In genomic region chr2:8137801-8138200, GRCh38 we compare ENCODE assay signal across 21 cellular contexts.
"Had no signal": no experiment of that assay in that cellular context is flagged by ENCODE, and none has a peak within 500 bp of the region (broad histone marks: within the 10 kb centered on the region; RNA-seq: fewer than 3 reads in every experiment).

No MANE protein-coding gene starts in this region.

- H3K36me3 ChIP-seq: ascending aorta, brain microvascular endothelial cell, esophagus muscularis mucosa, gastrocnemius medialis, left lung had no signal

- H3K9me3 Mint-ChIP-seq: activated CD4-positive, alpha-beta memory T cell treated with anti-CD3 and anti-CD28 coated beads for 36 hours; central memory CD8-positive, alpha-beta T cell; effector memory CD8-positive, alpha-beta T cell; mesothelial cell of epicardium had no signal

- H3K27me3 ChIP-seq: ascending aorta, brain microvascular endothelial cell, dorsolateral prefrontal cortex, esophagus muscularis mucosa, gastrocnemius medialis, left lung had no signal

- H3K4me1 ChIP-seq: gastrocnemius medialis had no signal

- DNase-seq: activated CD4-positive, alpha-beta memory T cell treated with anti-CD3 and anti-CD28 coated beads for 36 hours; activated CD4-positive, alpha-beta T cell treated with anti-CD3 and anti-CD28 coated beads for 48 hours; brain microvascular endothelial cell; dorsolateral prefrontal cortex; effector memory CD8-positive, alpha-beta T cell; gastrocnemius medialis; hippocampal formation; kidney glomerular epithelial cell; left lung; mammary epithelial cell; natural killer cell; stimulated activated CD4-positive, alpha-beta T cell treated with anti-CD3 and anti-CD28 coated beads, Interleukin-12 subunit alpha, Interleukin-12 subunit beta, amount 100 ng/mL, for 4 hours; stimulated activated CD4-positive, alpha-beta T cell treated with anti-CD3 and anti-CD28 coated beads, Interleukin-4, amount 100 ng/mL, for 4 hours; T-helper 9 cell; trophoblast cell had no signal

- H3K4me3 Mint-ChIP-seq: activated CD4-positive, alpha-beta memory T cell treated with anti-CD3 and anti-CD28 coated beads for 36 hours; central memory CD8-positive, alpha-beta T cell; effector memory CD8-positive, alpha-beta T cell; mesothelial cell of epicardium; natural killer cell had no signal

- H3K27me3 Mint-ChIP-seq: activated CD4-positive, alpha-beta memory T cell treated with anti-CD3 and anti-CD28 coated beads for 36 hours; central memory CD8-positive, alpha-beta T cell; effector memory CD8-positive, alpha-beta T cell had no signal

- ATAC-seq: activated naive CD4-positive, alpha-beta T cell treated with anti-CD3 and anti-CD28 coated beads, Interleukin-2, amount 50 U/mL, for 72 hours; effector memory CD8-positive, alpha-beta T cell; gastrocnemius medialis; left lung; natural killer cell had no signal

- H3K9me3 ChIP-seq: ascending aorta, esophagus muscularis mucosa, gastrocnemius medialis, left lung had no signal

- H3K4me1 Mint-ChIP-seq: central memory CD8-positive, alpha-beta T cell had no signal

- H3K27ac ChIP-seq: brain microvascular endothelial cell, left lung had no signal

- H3K36me3 Mint-ChIP-seq: activated CD4-positive, alpha-beta memory T cell treated with anti-CD3 and anti-CD28 coated beads for 36 hours; activated naive CD4-positive, alpha-beta T cell treated with anti-CD3 and anti-CD28 coated beads, Interleukin-2, amount 50 U/mL, for 72 hours; mesothelial cell of epicardium; natural killer cell had no signal

- H3K4me3 ChIP-seq: ascending aorta, dorsolateral prefrontal cortex, esophagus muscularis mucosa, gastrocnemius medialis, left lung had no signal

- H3K27ac Mint-ChIP-seq: activated CD4-positive, alpha-beta memory T cell treated with anti-CD3 and anti-CD28 coated beads for 36 hours; activated naive CD4-positive, alpha-beta T cell treated with anti-CD3 and anti-CD28 coated beads, Interleukin-2, amount 50 U/mL, for 72 hours; effector memory CD8-positive, alpha-beta T cell; natural killer cell; progenitor cell of endocrine pancreas had no signal
